ENCODE assay signal across 1 cellular context in genomic region chr19:48651682-48652046, GRCh38.
TF ChIP-seq lines count a peak whose summit lies in the region.

No MANE protein-coding gene starts in this region.

TF ChIP-seq in K562, 482 proteins besides CTCF, POLR2A, EP300 and RAD21:
- TF ChIP-seq KDM1A (IDR thresholded peaks at IDR 0.05) (peak in 1 of 2 experiments; percentile 12; a peak in 1 of 4 replicates), ZFP30 (CRISPR knock-in tag; IDR thresholded peaks at IDR 0.05; ENCODE audit: borderline replicate concordance) (no peak), BCOR (IDR thresholded peaks at IDR 0.05) (peak; percentile 86), PHF20 (IDR thresholded peaks at IDR 0.05; ENCODE audit: partially characterized antibody) (peak; percentile 10), ZNF395 (CRISPR knock-in tag; IDR thresholded peaks at IDR 0.05) (no peak), ZFP36 (IDR thresholded peaks at IDR 0.05; ENCODE audit: low read depth, low read length, partially characterized antibody) (peak; percentile 93), RBM25 (IDR thresholded peaks at IDR 0.05; ENCODE audit: low read depth, low read length, severe bottlenecking) (peak; percentile 38), NR0B1 (IDR thresholded peaks at IDR 0.05; ENCODE audit: partially characterized antibody) (no peak)
TF ChIP-seq in K562: peak in this region for 5.
